Comparison of ENCODE assay signal across 8 cellular contexts in the genomic region with DNA sequence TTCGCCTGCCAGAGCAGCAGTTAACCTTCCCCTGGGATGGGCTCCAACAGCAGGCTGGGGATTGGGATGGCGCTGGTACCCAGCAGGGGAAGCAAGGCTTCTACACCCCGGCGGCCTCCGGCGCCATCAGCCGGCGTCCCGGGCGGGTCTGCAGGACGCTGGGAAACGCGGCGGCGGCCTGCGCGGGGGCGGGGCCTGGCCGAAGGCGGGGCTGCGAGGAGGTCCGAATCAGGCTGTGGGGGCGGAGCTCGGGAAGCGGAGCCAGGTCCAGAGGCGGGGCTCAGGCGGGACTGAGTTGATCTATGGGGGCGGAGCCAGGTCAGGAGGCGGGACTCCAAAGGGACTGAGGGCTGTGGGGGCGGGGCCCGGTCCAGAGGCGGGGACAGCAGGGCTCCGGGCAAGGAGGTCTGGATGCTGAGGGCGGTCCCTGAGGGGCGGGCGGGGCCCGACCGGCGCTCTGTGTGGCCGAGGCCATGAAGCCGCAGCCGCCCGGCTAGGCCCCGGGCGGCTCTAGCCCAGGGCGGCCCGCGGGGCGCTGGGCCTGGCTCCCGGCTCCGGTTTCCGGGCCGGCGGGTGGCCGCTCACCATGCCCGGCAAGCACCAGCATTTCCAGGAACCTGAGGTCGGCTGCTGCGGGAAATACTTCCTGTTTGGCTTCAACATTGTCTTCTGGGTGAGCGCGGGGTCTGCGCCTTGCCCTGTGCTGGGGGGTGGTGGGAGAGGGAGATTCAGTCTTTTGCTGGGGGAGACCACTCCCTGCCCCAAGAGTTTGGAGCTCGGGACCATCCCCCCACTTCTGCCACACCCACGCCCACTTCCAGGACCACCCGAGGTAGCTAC. TPM values are rescaled to one million over a fixed set of nuclear protein-coding genes. Genes with fewer than 3 reads are reported as not detected.
DNase-seq lines count a peak whose midpoint lies in the region; ATAC-seq and TF ChIP-seq lines count a peak whose summit lies in the region.

TSS of gene TSPAN17 (plus strand) at position 455 of the 840 bp plus-strand sequence. CDS start at position 587, 132 bp downstream.

- H3K4me3 Mint-ChIP-seq in activated B cell treated with CpG ODN at 0.5 μM for 24 hours (peak within 1 kb of the TSS; percentile 90), immature natural killer cell (peak within 1 kb of the TSS; percentile 83 to 93 (median 88))

- TF ChIP-seq CTCF in AG09309 (IDR thresholded peaks at IDR 0.05; ENCODE audit: control insufficient read depth, insufficient read depth, low read depth, low read length, missing control alignments) (peak; percentile 32), activated B cell treated with CpG ODN at 0.5 μM for 24 hours (IDR thresholded peaks at IDR 0.05) (no peak), spleen (IDR thresholded peaks at IDR 0.05 in 8 of 11, conservative IDR thresholded peaks at IDR 0.05 in 3 of 11) (peak in 5 of 11 experiments; percentile 14 to 53 (median 28))

- intact Hi-C loops in activated B cell treated with CpG ODN at 0.5 μM for 24 hours (cut with micrococcal nuclease) = loop anchor here (1.0 to 2.0 kb wide), 7 partner anchors 11 to 259 kb away; partner anchors contain the start of genes EIF4E1B, FAF2, GPRIN1 and HIGD2A
- intact Hi-C loops in spleen (cut with DNase I; ENCODE audit: low total_unique reads) = no loop called here

- no peaks in the 10 kb centered on the region for H3K27me3 Mint-ChIP-seq in activated B cell treated with CpG ODN at 0.5 μM for 24 hours
- peaks cover 0 to 5% (median 2%) of the 10 kb centered on the region in 3 donors for H3K27me3 Mint-ChIP-seq in immature natural killer cell (ENCODE audit: low read depth in 3 of 3)

- no peaks in the 10 kb centered on the region for H3K36me3 Mint-ChIP-seq in activated B cell treated with CpG ODN at 0.5 μM for 24 hours (ENCODE audit: low read depth)
- no peaks in the 10 kb centered on the region for H3K36me3 Mint-ChIP-seq in immature natural killer cell

- CTCF ChIA-PET in activated B cell treated with CpG ODN at 0.5 μM for 24 hours (lab: Charles Lee) = interaction anchor here (0.6 to 8.5 kb wide), 7 partner anchors 12 to 287 kb away, joined by 3 to 62 read pairs (median 3); partner anchors contain the start of genes CLTB, EIF4E1B and SNCB

- 0 to 1% (median 1%) methylated on average over 18 to 64 of the region's 64 CpGs for WGBS in spleen, 5 donors

- H3K27ac Mint-ChIP-seq in activated B cell treated with CpG ODN at 0.5 μM for 24 hours (peak within 1 kb of the TSS; percentile 91), immature natural killer cell (peak within 1 kb of the TSS; percentile 83 to 88 (median 86))

- peaks cover 0 to 9% (median 0%) of the 10 kb centered on the region in 7 donors for H3K27me3 ChIP-seq in spleen (replicated peaks in 1 of 7)

- POLR2A ChIA-PET in activated B cell treated with CpG ODN at 0.5 μM for 24 hours (lab: Charles Lee) = interaction anchor here (0.7 to 2.2 kb wide), 17 partner anchors 11 to 1557 kb away, joined by 3 to 29 read pairs (median 4); partner anchors contain the start of genes EIF4E1B, FAF2, HNRNPAB and KIAA1191

- DNase-seq in AG09309 (ENCODE audit: low read depth) (peak; percentile 91), NCI-H345 (lab: John Stamatoyannopoulos, UW) (peak; percentile 100), activated B cell treated with CpG ODN at 0.5 μM for 24 hours (peak; percentile 99), caudate nucleus (lab: John Stamatoyannopoulos, UW) (peak; percentile 50 to 100 (median 99)), immature natural killer cell (peak; percentile 97 to 98 (median 98)), spleen (peak; percentile 100)

- TF ChIP-seq POLR2A in spleen (IDR thresholded peaks at IDR 0.05) = peak in 2 of 3 donors; percentile 42 to 62

- peaks cover 17 to 58% (median 38%) of the 10 kb centered on the region in 6 donors for H3K4me1 ChIP-seq in spleen

- H3K27ac ChIP-seq in caudate nucleus (ENCODE audit: low read depth, low read length) (peak within 1 kb of the TSS; percentile 87), spleen (peak within 1 kb of the TSS; percentile 72 to 85 (median 79))

- peaks cover 0 to 4% (median 0%) of the 10 kb centered on the region in 6 donors for H3K36me3 ChIP-seq in spleen

- peak within 1 kb of the TSS; percentile 93 for H3K4me3 ChIP-seq in AG09309 (ENCODE audit: control insufficient read depth, low read depth, low read length)
- peak within 1 kb of the TSS; percentile 49 to 78 (median 68) for H3K4me3 ChIP-seq in spleen

- H3K9me3 Mint-ChIP-seq in activated B cell treated with CpG ODN at 0.5 μM for 24 hours (no peaks in the 10 kb centered on the region), immature natural killer cell (no peaks in the 10 kb centered on the region)

- H3K4me1 Mint-ChIP-seq in activated B cell treated with CpG ODN at 0.5 μM for 24 hours (peaks cover 45% of the 10 kb centered on the region), immature natural killer cell (peaks cover 52% of the 10 kb centered on the region in 2 donors)

- ATAC-seq in GM19023 (IDR thresholded peaks at IDR 0.05; ENCODE audit: unreplicated experiment) (peak; percentile 91), HG03280 (IDR thresholded peaks at IDR 0.05; ENCODE audit: unreplicated experiment) (peak; percentile 96), activated B cell treated with CpG ODN at 0.5 μM for 24 hours (ENCODE audit: low read depth) (peak; percentile 97)

- H3K9me3 ChIP-seq in spleen = no peaks in the 10 kb centered on the region

RNA-seq across cellular contexts. Expression of gene TSPAN17, which starts in this region (rescaled TPM):
- total RNA-seq in activated B cell treated with CpG ODN at 0.5 μM for 24 hours (20.7 and 27.7 TPM in 2 replicates), spleen (10 to 100 TPM; 18.4 to 36.4 (median 24.1) TPM)
- polyA plus RNA-seq in immature natural killer cell (10 to 100 TPM; 45.2 to 53.0 (median 49.4) TPM), spleen (10 to 100 TPM; 15.3 to 33.3 (median 22.6) TPM)

Comparison
In these comparisons a context has a peak if more than half of its experiments do, and no peak if none do; other contexts are left out.
1. Peak in every context shown above with its lines: DNase-seq, ATAC-seq, H3K4me3 ChIP-seq and H3K27ac ChIP-seq.